9 cellular contexts compared by ENCODE assay signal in genomic region chr14:89283327-89284060, GRCh38.
A peak's percentile ranks its signal among the peaks of the same experiment; 100 is the strongest.
DNase-seq lines count a peak whose midpoint lies in the region; ATAC-seq lines count a peak whose summit lies in the region.
"Had no signal": no experiment of that assay in that cellular context is flagged by ENCODE, and none has a peak within 500 bp of the region (broad histone marks: within the 10 kb centered on the region; RNA-seq: fewer than 3 reads in every experiment).

No MANE protein-coding gene starts in this region.

- H3K27ac Mint-ChIP-seq in stimulated activated memory B cell treated with anti-CD40 and anti-IgM and Interleukin-4, amounts not matched to agents 10 μg/mL and 1 μg/mL and 100 μg/mL, for 72 hours = peak overlapping the region; percentile 52

- no peaks in the 10 kb centered on the region for H3K9me3 Mint-ChIP-seq in stimulated activated memory B cell treated with anti-CD40 and anti-IgM and Interleukin-4, amounts not matched to agents 10 μg/mL and 1 μg/mL and 100 μg/mL, for 72 hours

- peaks cover 35% of the 10 kb centered on the region for H3K4me1 Mint-ChIP-seq in stimulated activated memory B cell treated with anti-CD40 and anti-IgM and Interleukin-4, amounts not matched to agents 10 μg/mL and 1 μg/mL and 100 μg/mL, for 72 hours

- no peak overlapping the region for H3K4me3 Mint-ChIP-seq in stimulated activated memory B cell treated with anti-CD40 and anti-IgM and Interleukin-4, amounts not matched to agents 10 μg/mL and 1 μg/mL and 100 μg/mL, for 72 hours

- H3K36me3 Mint-ChIP-seq in stimulated activated memory B cell treated with anti-CD40 and anti-IgM and Interleukin-4, amounts not matched to agents 10 μg/mL and 1 μg/mL and 100 μg/mL, for 72 hours = peaks cover 50% of the 10 kb centered on the region

- H3K27me3 Mint-ChIP-seq in stimulated activated memory B cell treated with anti-CD40 and anti-IgM and Interleukin-4, amounts not matched to agents 10 μg/mL and 1 μg/mL and 100 μg/mL, for 72 hours = no peaks in the 10 kb centered on the region

- peak; percentile 29 for DNase-seq in activated T-cell treated with anti-CD3 and anti-CD28 coated beads for 24 hours (ENCODE audit: low read depth)
- no peak for DNase-seq in activated T-cell treated with anti-CD3 and anti-CD28 coated beads, Interleukin-2, amount 50 U/mL, for 1 hour
- DNase-seq in activated CD8-positive, alpha-beta memory T cell treated with anti-CD3 and anti-CD28 coated beads, Interleukin-2, amount 50 U/mL, for 48 hours = peak; percentile 66
- DNase-seq in mesenteric fat pad (ENCODE audit: low spot score) = no peak
- DNase-seq in superior temporal gyrus (ENCODE audit: extremely low spot score) = no peak
- DNase-seq: dermis blood vessel endothelial cell had no signal

- ATAC-seq in HG02884 (IDR thresholded peaks at IDR 0.05; ENCODE audit: unreplicated experiment) = peak; percentile 60
- ATAC-seq in stimulated activated memory B cell treated with anti-CD40 and anti-IgM and Interleukin-4, amounts not matched to agents 10 μg/mL and 1 μg/mL and 100 μg/mL, for 72 hours = peak; percentile 89
- no peak for ATAC-seq in HG03045 (IDR thresholded peaks at IDR 0.05; ENCODE audit: unreplicated experiment)

Comparison
In these comparisons a context has a peak if more than half of its experiments do, and no peak if none do; other contexts are left out.
1. DNase-seq: peak in activated T-cell treated with anti-CD3 and anti-CD28 coated beads for 24 hours (single experiment) and activated CD8-positive, alpha-beta memory T cell treated with anti-CD3 and anti-CD28 coated beads, Interleukin-2, amount 50 U/mL, for 48 hours (single experiment); none in activated T-cell treated with anti-CD3 and anti-CD28 coated beads, Interleukin-2, amount 50 U/mL, for 1 hour (single experiment), mesenteric fat pad (single experiment) and superior temporal gyrus (single experiment).